ENCODE assay signal across 1 cellular context in genomic region chr10:79981673-79982485, GRCh38.
TF ChIP-seq lines count a peak whose summit lies in the region.

No MANE protein-coding gene starts in this region.

TF ChIP-seq in GM23338, 12 proteins besides CTCF, POLR2A, EP300 and RAD21 (continued from another document):
- TF ChIP-seq ETS1 (IDR thresholded peaks at IDR 0.05): no peak
- TF ChIP-seq EZH2phosphoT487 (IDR thresholded peaks at IDR 0.05; ENCODE audit: unreplicated experiment): no peak
- no peak for TF ChIP-seq ZNF114 (CRISPR knock-in tag; IDR thresholded peaks at IDR 0.05)
- TF ChIP-seq CREB1 (CRISPR knock-in tag; IDR thresholded peaks at IDR 0.05; ENCODE audit: low read depth): no peak
TF ChIP-seq in GM23338: peak in this region for 2.
